In the genomic region with DNA sequence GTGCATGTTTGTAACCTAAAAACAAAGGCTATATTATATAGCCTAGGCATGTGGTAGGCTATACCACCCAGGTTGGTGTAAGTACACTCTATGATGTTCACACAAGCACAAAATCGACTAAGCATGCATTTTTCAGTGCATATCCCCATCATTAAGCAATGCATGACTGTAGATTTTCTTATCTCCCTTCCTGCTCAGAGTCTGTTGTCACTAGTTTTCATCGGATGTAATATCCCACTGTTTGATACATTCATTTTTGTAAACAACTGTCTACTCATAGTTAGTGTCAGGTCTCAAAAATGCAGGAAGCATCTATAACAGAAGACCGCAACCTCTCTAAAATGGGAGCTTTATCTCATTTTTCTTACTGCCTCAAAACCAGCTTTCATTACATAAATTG, we compare ENCODE assay signal across 17 cellular contexts.
A peak's percentile ranks its signal among the peaks of the same experiment; 100 is the strongest.
DNase-seq lines count a peak whose midpoint lies in the region; ATAC-seq and TF ChIP-seq lines count a peak whose summit lies in the region.
"Had no signal": no experiment of that assay in that cellular context is flagged by ENCODE, and none has a peak within 500 bp of the region (broad histone marks: within the 10 kb centered on the region; RNA-seq: fewer than 3 reads in every experiment).

No MANE protein-coding gene starts in this region.

- H3K27ac ChIP-seq in IMR-90 (ENCODE audit: insufficient read depth, low read length) (no peak overlapping the region), smooth muscle cell (ENCODE audit: low read depth) (no peak overlapping the region), RWPE1 (no peak overlapping the region), upper lobe of right lung (no peak overlapping the region)

- H3K4me1 ChIP-seq in IMR-90 (ENCODE audit: control insufficient read depth, insufficient read depth, low read length) (peaks cover 2% of the 10 kb centered on the region), smooth muscle cell (ENCODE audit: low read depth) (no peaks in the 10 kb centered on the region), upper lobe of right lung (no peaks in the 10 kb centered on the region)

- dilution Hi-C loops in IMR-90 (cut with HindIII; ENCODE audit: low sequenced_read_pairs, unreplicated experiment): no loop called here

- H3K79me2 ChIP-seq in smooth muscle cell (ENCODE audit: low read depth): no peaks in the 10 kb centered on the region

- POLR2A ChIA-PET in IMR-90 (lab: Charles Lee; ENCODE audit: unreplicated experiment): no interaction called here
- POLR2A ChIA-PET in RWPE1 (lab: Yijun Ruan, JAX; ENCODE audit: low non-redundant PET): no interaction called here

- ATAC-seq in IMR-90 (ENCODE audit: low read depth): peak; percentile 90
- no peak for ATAC-seq in upper lobe of right lung
- ATAC-seq: CD8-positive, alpha-beta T cell; GM23338; K562 had no signal

- H3K23ac ChIP-seq in IMR-90 (ENCODE audit: low read depth, low read length): no peak overlapping the region

- TF ChIP-seq POLR2A in IMR-90 (IDR thresholded peaks at IDR 0.05; ENCODE audit: low read depth, low read length): no peak

- H4K91ac ChIP-seq in IMR-90 (ENCODE audit: insufficient read depth, low read depth, low read length): no peak overlapping the region

- H3K4me2 ChIP-seq in IMR-90 (ENCODE audit: low read depth, low read length) (no peak overlapping the region; the same call in 1 of the 2 replicates), smooth muscle cell (no peak overlapping the region)
- H3K4me2 ChIP-seq: GM23338 had no signal

- no peaks in the 10 kb centered on the region for H3K36me3 ChIP-seq in IMR-90 (ENCODE audit: control insufficient read depth, insufficient read depth, low read length)
- no peaks in the 10 kb centered on the region for H3K36me3 ChIP-seq in smooth muscle cell (ENCODE audit: low read depth)
- no peaks in the 10 kb centered on the region for H3K36me3 ChIP-seq in upper lobe of right lung

- intact Hi-C loops in IMR-90 (cut with micrococcal nuclease): no loop called here
- intact Hi-C loops in upper lobe of right lung (cut with DNase I): no loop called here

- no peak overlapping the region for H2BK15ac ChIP-seq in IMR-90 (ENCODE audit: low read depth, low read length)

- no peak overlapping the region for H3K14ac ChIP-seq in IMR-90 (replicated peaks; ENCODE audit: low read depth, low read length)

- 0% methylated on average over 1 of the region's 3 CpGs; no CpG with 5 or more reads in 1 of the 2 experiments for WGBS in IMR-90 (ENCODE audit: extremely low coverage in 2 of 2, insufficient read length in 1 of 2), 2 experiments
- WGBS in smooth muscle cell (ENCODE audit: low lambda C conversion rate): 47% methylated on average over 3 of the region's 3 CpGs

- no peak overlapping the region for H2BK120ac ChIP-seq in IMR-90 (ENCODE audit: low read depth, low read length)

- H3K4me3 ChIP-seq in IMR-90 (ENCODE audit: insufficient read depth, low read depth, low read length): no peak overlapping the region
- H3K4me3 ChIP-seq in fibroblast of villous mesenchyme (ENCODE audit: low read depth, low read length): no peak overlapping the region
- no peak overlapping the region for H3K4me3 ChIP-seq in smooth muscle cell
- no peak overlapping the region for H3K4me3 ChIP-seq in upper lobe of right lung
- H3K4me3 ChIP-seq: GM23338, K562 had no signal

- no peaks in the 10 kb centered on the region for H3F3A ChIP-seq in smooth muscle cell (ENCODE audit: low read depth)

- no peak overlapping the region for H2AK9ac ChIP-seq in IMR-90 (replicated peaks; ENCODE audit: low read depth, low read length, poor library complexity)

- H2BK5ac ChIP-seq in IMR-90 (ENCODE audit: low read depth, low read length, poor library complexity, severe bottlenecking): no peak overlapping the region

- H4K8ac ChIP-seq in IMR-90 (ENCODE audit: low read depth in 2 of 2, low read length in 2 of 2): peak overlapping the region in 1 of 2 experiments; percentile 86; a peak in 1 of 4 replicates

- DNase-seq in IMR-90 (peak; percentile 86), amniotic epithelial cell (ENCODE audit: low read depth) (peak; percentile 92), fibroblast of villous mesenchyme (ENCODE audit: low read depth) (peak; percentile 82), smooth muscle cell (lab: John Stamatoyannopoulos, UW; ENCODE audit: unreplicated experiment) (no peak), SIG-M5 (lab: John Stamatoyannopoulos, UW) (no peak), RWPE1 (ENCODE audit: low spot score) (no peak), upper lobe of right lung (no peak)
- DNase-seq in activated CD4-positive, alpha-beta T cell treated with anti-CD3 and anti-CD28 coated beads for 4 hours: no peak
- DNase-seq: CD8-positive, alpha-beta T cell; COR-L47; DMS153; DMS79 treated with DMSO at 0.1 percent for 48 hours; EL; GDM1; H9 had no signal

- CTCF ChIA-PET in IMR-90 (lab: Yijun Ruan, JAX): interaction anchor here (1.6 kb wide), 1 partner anchor 11 kb away, joined by 4 read pairs; no protein-coding TSS in a partner anchor
- CTCF ChIA-PET in RWPE1 (lab: Yijun Ruan, JAX): no interaction called here

- no peak overlapping the region for H2AFZ ChIP-seq in IMR-90 (replicated peaks; ENCODE audit: low read length, poor library complexity)
- H2AFZ ChIP-seq in smooth muscle cell (ENCODE audit: low read depth): peak overlapping the region; percentile 0
- H2AFZ ChIP-seq: GM23338 had no signal

- H3K9ac ChIP-seq in IMR-90 (ENCODE audit: low read depth, low read length) (no peak overlapping the region), smooth muscle cell (ENCODE audit: low read depth) (no peak overlapping the region)

- TF ChIP-seq CTCF in IMR-90 (conservative IDR thresholded peaks at IDR 0.05; ENCODE audit: low read depth, low read length): no peak
- TF ChIP-seq CTCF in fibroblast of villous mesenchyme (IDR thresholded peaks at IDR 0.05; ENCODE audit: insufficient read depth, low read depth, low read length): no peak
- TF ChIP-seq CTCF in smooth muscle cell (IDR thresholded peaks at IDR 0.05; ENCODE audit: borderline replicate concordance, insufficient read depth, poor library complexity, severe bottlenecking): no peak
- no peak for TF ChIP-seq CTCF in RWPE1 (conservative IDR thresholded peaks at IDR 0.05; ENCODE audit: low read depth)
- no peak for TF ChIP-seq CTCF in upper lobe of right lung (IDR thresholded peaks at IDR 0.05)

- no peak overlapping the region for H2AK5ac ChIP-seq in IMR-90 (ENCODE audit: low read depth, low read length)

- H3K79me1 ChIP-seq in IMR-90 (ENCODE audit: low read depth in 1 of 2, low read length in 2 of 2): no peaks in the 10 kb centered on the region

- H3K27me3 ChIP-seq in IMR-90 (ENCODE audit: control insufficient read depth, insufficient read depth, low read length) (no peaks in the 10 kb centered on the region), smooth muscle cell (ENCODE audit: low read depth) (no peaks in the 10 kb centered on the region), upper lobe of right lung (no peaks in the 10 kb centered on the region)

- in situ Hi-C loops in IMR-90 (cut with MboI; ENCODE audit: low sequenced_read_pairs): no loop called here

- H3K9me1 ChIP-seq in IMR-90 (ENCODE audit: insufficient read depth, low read length): no peaks in the 10 kb centered on the region

- H3K56ac ChIP-seq in IMR-90 (ENCODE audit: extremely low read depth, insufficient read depth, low read length): no peak overlapping the region

- H4K20me1 ChIP-seq in IMR-90 (ENCODE audit: insufficient read depth, low read length) (no peaks in the 10 kb centered on the region), smooth muscle cell (ENCODE audit: low read depth) (no peaks in the 10 kb centered on the region)

- BruUV-seq in IMR-90 (replicated peaks; lab: Mats Ljungman, UMichigan): no TSS peak

- no peak overlapping the region for H3K4ac ChIP-seq in IMR-90 (ENCODE audit: low read depth, low read length)

- no peak overlapping the region for H3K18ac ChIP-seq in IMR-90 (ENCODE audit: low read depth, low read length)

- H4K5ac ChIP-seq in IMR-90 (ENCODE audit: low read depth, low read length): no peak overlapping the region

- no peaks in the 10 kb centered on the region for H3K9me3 ChIP-seq in IMR-90 (ENCODE audit: control insufficient read depth, insufficient read depth, low read length)
- H3K9me3 ChIP-seq in smooth muscle cell (replicated peaks; ENCODE audit: low read depth): no peaks in the 10 kb centered on the region
- H3K9me3 ChIP-seq in upper lobe of right lung: no peaks in the 10 kb centered on the region

- no peak for TF ChIP-seq RAD21 in IMR-90 (IDR thresholded peaks at IDR 0.05; ENCODE audit: low read length)

- H2BK20ac ChIP-seq in IMR-90 (ENCODE audit: low read depth, low read length): no peak overlapping the region

TF ChIP-seq in IMR-90, 13 proteins besides CTCF, POLR2A, EP300 and RAD21:
- TF ChIP-seq NFE2L2 (IDR thresholded peaks at IDR 0.05; ENCODE audit: low read depth, low read length) (0 out of 2 replicates have a peak, but pooled peaks have one; percentile 45), FOS (IDR thresholded peaks at IDR 0.05; ENCODE audit: low read depth, low read length) (peak; percentile 68), CEBPB (IDR thresholded peaks at IDR 0.05; ENCODE audit: low read depth, low read length) (peak; percentile 94), SMC3 (IDR thresholded peaks at IDR 0.05; ENCODE audit: low read depth, low read length) (no peak), CHD1 (IDR thresholded peaks at IDR 0.05; ENCODE audit: low read depth, low read length) (no peak)
TF ChIP-seq in IMR-90: peak in this region for 3.

Comparison
In these comparisons a context has a peak if more than half of its experiments do, and no peak if none do; other contexts are left out.
1. DNase-seq: peak in IMR-90 (single experiment), amniotic epithelial cell (single experiment) and fibroblast of villous mesenchyme (single experiment); none in smooth muscle cell (single experiment), SIG-M5 (single experiment), RWPE1 (single experiment), activated CD4-positive, alpha-beta T cell treated with anti-CD3 and anti-CD28 coated beads for 4 hours (0 of 2) and upper lobe of right lung (single experiment).